ENCODE assay signal across 28 cellular contexts in genomic region chr10:44089671-44090070, GRCh38.
"Had no signal": no experiment of that assay in that cellular context is flagged by ENCODE, and none has a peak within 500 bp of the region (broad histone marks: within the 10 kb centered on the region; RNA-seq: fewer than 3 reads in every experiment).

No MANE protein-coding gene starts in this region.

- H3K9me3 Mint-ChIP-seq: stimulated activated effector memory CD8-positive, alpha-beta T cell treated with anti-CD3 and anti-CD28 coated beads, Interleukin-12 subunit alpha, Interleukin-12 subunit beta, amount 100 ng/mL, for 72 hours; stimulated activated memory B cell treated with anti-CD40 and anti-IgM and Interleukin-4, amounts not matched to agents 10 μg/mL and 1 μg/mL and 100 μg/mL, for 72 hours had no signal

- H3K36me3 ChIP-seq: stomach, suprapubic skin, thoracic aorta, thyroid gland, tibial artery, tibial nerve, transverse colon, upper lobe of left lung, upper lobe of right lung, uterus, vagina had no signal

- H3K27me3 ChIP-seq: stomach, suprapubic skin, testis, thyroid gland, tibial artery, tibial nerve, transverse colon, upper lobe of left lung, upper lobe of right lung, uterus, vagina had no signal

- H3K4me3 ChIP-seq: stomach, suprapubic skin, testis, thoracic aorta, thyroid gland, tibial artery, tibial nerve, transverse colon, upper lobe of left lung, upper lobe of right lung, uterus, vagina had no signal

- DNase-seq: stimulated activated CD4-positive, alpha-beta T cell treated with anti-CD3 and anti-CD28 coated beads, Interleukin-2, amount 100 ng/mL, for 48 hours; stimulated activated CD4-positive, alpha-beta T cell treated with anti-CD3 and anti-CD28 coated beads, Interleukin-4, amount 100 ng/mL, for 1 hour; stimulated activated CD4-positive, alpha-beta T cell treated with anti-CD3 and anti-CD28 coated beads, Interleukin-4, amount 100 ng/mL, for 24 hours; stimulated activated CD4-positive, alpha-beta T cell treated with anti-CD3 and anti-CD28 coated beads, Interleukin-4, amount 100 ng/mL, for 4 hours; stimulated activated CD8-positive, alpha-beta memory T cell treated with anti-CD3 and anti-CD28 coated beads, Interleukin-4, amount 100 ng/mL, for 48 hours; stimulated activated naive B cell treated with anti-CD40 and anti-IgM and Interleukin-4, amounts not matched to agents 10 μg/mL and 1 μg/mL and 100 μg/mL, for 72 hours; stimulated activated naive CD4-positive, alpha-beta T cell; stimulated activated naive CD4-positive, alpha-beta T cell treated with Interleukin-2 at 50 U/mL for 16 hours; stimulated activated naive CD8-positive, alpha-beta T cell treated with anti-CD3 and anti-CD28 coated beads, Interleukin-15, amount 100 ng/mL, for 72 hours; stimulated activated naive CD8-positive, alpha-beta T cell treated with anti-CD3 and anti-CD28 coated beads, Interleukin-15, Interleukin-2, amounts not matched to agents 100 U/mL and 50 U/mL, for 24 hours; stomach; substantia nigra; testis; thyroid gland; tibial artery; transverse colon; trophoblast cell; upper lobe of left lung; upper lobe of right lung; uterus had no signal

- H3K27me3 Mint-ChIP-seq: stimulated activated memory B cell treated with anti-CD40 and anti-IgM and Interleukin-4, amounts not matched to agents 10 μg/mL and 1 μg/mL and 100 μg/mL, for 72 hours; stimulated activated naive B cell treated with anti-CD40 and anti-IgM and Interleukin-4, amounts not matched to agents 10 μg/mL and 1 μg/mL and 100 μg/mL, for 72 hours; type B pancreatic cell had no signal

- ATAC-seq: stimulated activated effector memory CD8-positive, alpha-beta T cell treated with anti-CD3 and anti-CD28 coated beads, Interleukin-12 subunit alpha, Interleukin-12 subunit beta, amount 100 ng/mL, for 72 hours; stimulated activated memory B cell treated with anti-CD40 and anti-IgM and Interleukin-4, amounts not matched to agents 10 μg/mL and 1 μg/mL and 100 μg/mL, for 72 hours; stimulated activated naive B cell treated with anti-CD40 and anti-IgM and Interleukin-4, amounts not matched to agents 10 μg/mL and 1 μg/mL and 100 μg/mL, for 72 hours; stimulated activated naive CD8-positive, alpha-beta T cell treated with anti-CD3 and anti-CD28 coated beads, Interleukin-15, amount 100 ng/mL, for 72 hours; stimulated activated naive CD8-positive, alpha-beta T cell treated with anti-CD3 and anti-CD28 coated beads, Interleukin-15, Interleukin-2, amounts not matched to agents 100 U/mL and 50 U/mL, for 24 hours; upper lobe of right lung had no signal

- H3K27ac ChIP-seq: stomach, suprapubic skin, testis, thoracic aorta, thyroid gland, tibial artery, tibial nerve, transverse colon, upper lobe of left lung, upper lobe of right lung, uterus, vagina had no signal

- H3K27ac Mint-ChIP-seq: stimulated activated effector memory CD8-positive, alpha-beta T cell treated with anti-CD3 and anti-CD28 coated beads, Interleukin-12 subunit alpha, Interleukin-12 subunit beta, amount 100 ng/mL, for 72 hours; stimulated activated memory B cell treated with anti-CD40 and anti-IgM and Interleukin-4, amounts not matched to agents 10 μg/mL and 1 μg/mL and 100 μg/mL, for 72 hours; stimulated activated naive B cell treated with anti-CD40 and anti-IgM and Interleukin-4, amounts not matched to agents 10 μg/mL and 1 μg/mL and 100 μg/mL, for 72 hours; stimulated activated naive CD8-positive, alpha-beta T cell treated with anti-CD3 and anti-CD28 coated beads, Interleukin-15, amount 100 ng/mL, for 72 hours; stimulated activated naive CD8-positive, alpha-beta T cell treated with anti-CD3 and anti-CD28 coated beads, Interleukin-15, Interleukin-2, amounts not matched to agents 100 ng/mL and 50 ng/mL, for 24 hours; type B pancreatic cell had no signal

- H3K9me3 ChIP-seq: testis, thoracic aorta, thyroid gland, transverse colon, upper lobe of right lung, uterus, vagina had no signal

- H3K4me1 ChIP-seq: stomach, suprapubic skin, testis, thyroid gland, tibial artery, tibial nerve, transverse colon, upper lobe of left lung, upper lobe of right lung, uterus, vagina had no signal

- H3K4me3 Mint-ChIP-seq: stimulated activated effector memory CD8-positive, alpha-beta T cell treated with anti-CD3 and anti-CD28 coated beads, Interleukin-12 subunit alpha, Interleukin-12 subunit beta, amount 100 ng/mL, for 72 hours; stimulated activated memory B cell treated with anti-CD40 and anti-IgM and Interleukin-4, amounts not matched to agents 10 μg/mL and 1 μg/mL and 100 μg/mL, for 72 hours; stimulated activated naive B cell treated with anti-CD40 and anti-IgM and Interleukin-4, amounts not matched to agents 10 μg/mL and 1 μg/mL and 100 μg/mL, for 72 hours; stimulated activated naive CD8-positive, alpha-beta T cell treated with anti-CD3 and anti-CD28 coated beads, Interleukin-15, amount 100 ng/mL, for 72 hours; stimulated activated naive CD8-positive, alpha-beta T cell treated with anti-CD3 and anti-CD28 coated beads, Interleukin-15, Interleukin-2, amounts not matched to agents 100 ng/mL and 50 ng/mL, for 24 hours; type B pancreatic cell had no signal

- H3K36me3 Mint-ChIP-seq: stimulated activated effector memory CD8-positive, alpha-beta T cell treated with anti-CD3 and anti-CD28 coated beads, Interleukin-12 subunit alpha, Interleukin-12 subunit beta, amount 100 ng/mL, for 72 hours; stimulated activated memory B cell treated with anti-CD40 and anti-IgM and Interleukin-4, amounts not matched to agents 10 μg/mL and 1 μg/mL and 100 μg/mL, for 72 hours; stimulated activated naive B cell treated with anti-CD40 and anti-IgM and Interleukin-4, amounts not matched to agents 10 μg/mL and 1 μg/mL and 100 μg/mL, for 72 hours; type B pancreatic cell had no signal

- H3K4me1 Mint-ChIP-seq: stimulated activated effector memory CD8-positive, alpha-beta T cell treated with anti-CD3 and anti-CD28 coated beads, Interleukin-12 subunit alpha, Interleukin-12 subunit beta, amount 100 ng/mL, for 72 hours; stimulated activated memory B cell treated with anti-CD40 and anti-IgM and Interleukin-4, amounts not matched to agents 10 μg/mL and 1 μg/mL and 100 μg/mL, for 72 hours; stimulated activated naive B cell treated with anti-CD40 and anti-IgM and Interleukin-4, amounts not matched to agents 10 μg/mL and 1 μg/mL and 100 μg/mL, for 72 hours; stimulated activated naive CD8-positive, alpha-beta T cell treated with anti-CD3 and anti-CD28 coated beads, Interleukin-15, amount 100 ng/mL, for 72 hours had no signal
